ENCODE assay signal across 11 cellular contexts in the genomic region with DNA sequence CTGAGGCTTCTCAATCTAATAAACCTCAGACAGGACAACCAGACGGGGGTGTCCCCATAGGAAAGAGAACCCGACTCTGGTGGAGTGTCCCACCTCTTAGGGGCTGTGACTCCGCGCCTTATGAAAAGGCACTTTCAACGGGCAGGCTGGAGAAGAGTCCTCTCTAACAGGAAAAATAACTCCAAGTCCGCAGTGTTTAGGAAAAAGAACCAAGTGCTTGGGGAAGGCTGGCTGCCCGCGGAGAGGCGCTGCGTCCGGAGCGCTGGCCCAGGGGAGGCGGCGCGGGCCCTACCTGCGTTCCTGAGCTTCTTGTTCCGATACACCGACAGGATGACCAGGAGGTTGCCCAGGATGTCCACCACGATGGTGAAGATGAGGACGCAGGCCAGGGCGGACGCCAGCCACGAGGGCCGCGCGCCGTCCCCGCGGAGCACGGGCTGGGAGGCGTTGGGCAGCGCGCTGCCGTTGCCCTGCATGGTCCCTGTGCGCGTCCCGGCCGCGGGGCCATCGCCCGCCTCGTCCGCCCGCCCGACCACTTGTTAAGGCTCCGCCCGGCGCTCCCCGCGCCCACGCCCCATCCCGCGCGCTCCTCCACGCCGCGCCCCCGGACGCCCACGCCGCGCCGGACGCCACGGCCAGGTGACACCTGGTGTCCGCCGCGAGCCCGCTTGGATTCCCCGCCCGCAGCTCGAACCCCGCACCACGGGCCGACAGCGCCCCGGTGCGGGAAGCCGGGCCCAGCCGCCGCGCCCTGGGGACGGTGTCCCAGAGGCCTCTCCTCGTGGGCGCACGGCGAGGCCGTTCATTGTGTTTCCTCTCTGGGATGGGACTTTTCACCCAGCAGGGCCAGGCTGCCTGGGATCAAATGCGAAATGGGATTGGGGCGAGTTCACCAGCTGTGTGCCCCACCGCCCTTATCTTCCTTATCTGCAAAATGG. TPM values are rescaled to one million over a fixed set of nuclear protein-coding genes. Genes with fewer than 3 reads are reported as not detected.
A peak's percentile ranks its signal among the peaks of the same experiment; 100 is the strongest.
DNase-seq lines count a peak whose midpoint lies in the region; ATAC-seq and TF ChIP-seq lines count a peak whose summit lies in the region.
"Had no signal": no experiment of that assay in that cellular context is flagged by ENCODE, and none has a peak within 500 bp of the region (broad histone marks: within the 10 kb centered on the region; RNA-seq: fewer than 3 reads in every experiment).

MTNR1A (minus strand) TSS at position 678 of the 938 bp plus-strand sequence; CDS start at position 476, 202 bp downstream.

- ATAC-seq in body of pancreas (peak; percentile 75), left colon (peak; percentile 63), thoracic aorta (ENCODE audit: insufficient number of reproducible peaks, low FRiP score, low read depth) (no peak), HG02870 (IDR thresholded peaks at IDR 0.05; ENCODE audit: unreplicated experiment) (no peak)
- ATAC-seq: T-cell had no signal

- intact Hi-C loops in body of pancreas (cut with DNase I) (no loop called here), left colon (cut with DNase I, micrococcal nuclease) (no loop called here)

- TF ChIP-seq CTCF in body of pancreas (IDR thresholded peaks at IDR 0.05) (peak in 5 of 7 experiments; percentile 6 to 46 (median 20)), thoracic aorta (IDR thresholded peaks at IDR 0.05) (no peak)

- WGBS in body of pancreas, 2 donors, result 2 to 11% methylated on average over 18 to 83 of the region's 91 CpGs

- H3K9me3 ChIP-seq in body of pancreas, result no peaks in the 10 kb centered on the region
- no peaks in the 10 kb centered on the region for H3K9me3 ChIP-seq in thoracic aorta

- H3K27me3 ChIP-seq in body of pancreas (no peaks in the 10 kb centered on the region), thoracic aorta (replicated peaks; ENCODE audit: insufficient read depth) (no peaks in the 10 kb centered on the region)

- peak within 1 kb of the TSS; percentile 15 to 82 (median 48) for H3K27ac ChIP-seq in body of pancreas
- no peak within 1 kb of the TSS for H3K27ac ChIP-seq in thoracic aorta

- H3K36me3 ChIP-seq in body of pancreas (replicated peaks in 1 of 2; ENCODE audit: insufficient read depth in 1 of 2, low read depth in 2 of 2), result no peaks in the 10 kb centered on the region
- no peaks in the 10 kb centered on the region for H3K36me3 ChIP-seq in thoracic aorta

- peak; percentile 34 for DNase-seq in NCI-H345 (lab: John Stamatoyannopoulos, UW)
- DNase-seq in NCI-H345 treated with DMSO at 0.1 percent for 48 hours (lab: John Stamatoyannopoulos, UW; ENCODE audit: unreplicated experiment), result no peak
- peak; percentile 8 to 37 (median 20) for DNase-seq in body of pancreas
- DNase-seq in left colon, result peak in 1 of 2 donors; percentile 63
- DNase-seq in thoracic aorta (ENCODE audit: low spot score), result no peak
- no peak for DNase-seq in NCI-H146 treated with DMSO at 0.1 percent for 48 hours (lab: John Stamatoyannopoulos, UW; ENCODE audit: unreplicated experiment)
- DNase-seq in dedifferentiated amniotic fluid mesenchymal stem cell (ENCODE audit: extremely low spot score), result no peak
- DNase-seq: AML-193, occipital lobe, T-cell had no signal

- H3K4me3 ChIP-seq in body of pancreas (peak within 1 kb of the TSS in 1 of 2 donors; percentile 17), thoracic aorta (peak within 1 kb of the TSS; percentile 54)

- H3K4me1 ChIP-seq in body of pancreas (peaks cover 15% of the 10 kb centered on the region), thoracic aorta (ENCODE audit: control insufficient read depth in 1 of 2, low read depth in 2 of 2) (peaks cover 0 to 10% of the 10 kb centered on the region in 2 donors)

- peak in 1 of 3 donors; percentile 13 for TF ChIP-seq POLR2A in body of pancreas (IDR thresholded peaks at IDR 0.05)

RNA-seq across cellular contexts. Expression of gene MTNR1A, which starts in this region (rescaled TPM):
- total RNA-seq in body of pancreas (1 to 10 TPM; 1.3 to 1.6 TPM), left colon (1 to 10 TPM; 3.3 to 5.8 TPM), thoracic aorta (not detected)
- total RNA-seq: T-cell had no signal

Comparison
In these comparisons a context has a peak if more than half of its experiments do, and no peak if none do; other contexts are left out.
1. DNase-seq: peak in NCI-H345 (single experiment) and body of pancreas (4 of 4); none in NCI-H345 treated with DMSO at 0.1 percent for 48 hours (single experiment), thoracic aorta (single experiment), NCI-H146 treated with DMSO at 0.1 percent for 48 hours (single experiment) and dedifferentiated amniotic fluid mesenchymal stem cell (single experiment).
2. ATAC-seq: peak in body of pancreas (single experiment) and left colon (single experiment); none in thoracic aorta (single experiment) and HG02870 (single experiment).
3. H3K27ac ChIP-seq: peak in body of pancreas (4 of 4); none in thoracic aorta (0 of 2).